ENCODE assay signal across 1 cellular context in the genomic region with DNA sequence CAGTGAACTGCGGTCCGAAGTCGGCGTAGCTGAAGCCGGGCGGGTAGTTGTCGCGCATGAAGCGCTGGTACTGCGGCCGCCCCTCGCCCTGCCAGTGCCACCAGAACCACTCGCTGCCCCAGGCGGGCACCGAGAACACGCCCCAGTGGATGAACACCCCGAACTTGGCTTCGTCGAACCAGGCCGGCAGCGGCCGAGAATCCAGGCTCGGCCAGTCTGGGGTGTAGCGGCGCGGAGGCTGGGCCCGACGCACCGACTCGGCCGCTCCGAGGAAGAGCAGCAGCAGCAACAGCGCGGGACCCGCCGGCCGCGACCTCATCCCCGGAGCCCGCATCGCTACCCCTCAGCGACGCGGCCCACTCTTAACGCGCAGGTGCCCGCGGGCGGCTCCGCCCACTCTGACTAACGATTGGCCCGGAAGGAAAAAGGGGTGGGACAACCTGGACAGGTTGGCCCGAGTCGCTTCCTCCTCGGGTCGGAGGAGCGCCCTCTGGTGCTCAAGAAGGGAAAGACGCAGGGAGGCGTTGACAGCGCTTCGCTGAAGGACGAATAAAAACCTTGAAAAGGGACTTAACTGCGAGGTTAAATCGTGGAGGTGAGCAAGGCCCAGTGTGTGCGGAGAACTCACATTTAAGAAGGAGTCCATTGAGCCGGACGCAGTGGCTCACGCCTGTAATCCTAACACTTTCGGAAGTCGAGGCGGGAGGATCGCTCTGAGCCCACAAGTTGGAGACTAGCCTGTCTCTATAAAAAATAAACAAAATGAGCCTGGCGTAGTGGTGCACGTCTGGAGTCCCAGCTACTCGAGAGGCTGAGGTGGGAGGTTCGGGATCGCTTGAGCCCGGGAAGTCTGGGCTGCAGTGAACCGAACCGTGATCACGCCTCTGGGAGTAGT.
TF ChIP-seq lines count a peak whose summit lies in the region.

A gene (minus strand): TSS at position 338 of the 895 bp plus-strand sequence. CDS start 4 bp downstream, at position 334.

TF ChIP-seq in SK-N-SH treated with all-trans-retinoic acid at 6 μM for 48 hours, 23 proteins besides CTCF, POLR2A, EP300 and RAD21 (continued from another document):
- TF ChIP-seq, protein P1, sequence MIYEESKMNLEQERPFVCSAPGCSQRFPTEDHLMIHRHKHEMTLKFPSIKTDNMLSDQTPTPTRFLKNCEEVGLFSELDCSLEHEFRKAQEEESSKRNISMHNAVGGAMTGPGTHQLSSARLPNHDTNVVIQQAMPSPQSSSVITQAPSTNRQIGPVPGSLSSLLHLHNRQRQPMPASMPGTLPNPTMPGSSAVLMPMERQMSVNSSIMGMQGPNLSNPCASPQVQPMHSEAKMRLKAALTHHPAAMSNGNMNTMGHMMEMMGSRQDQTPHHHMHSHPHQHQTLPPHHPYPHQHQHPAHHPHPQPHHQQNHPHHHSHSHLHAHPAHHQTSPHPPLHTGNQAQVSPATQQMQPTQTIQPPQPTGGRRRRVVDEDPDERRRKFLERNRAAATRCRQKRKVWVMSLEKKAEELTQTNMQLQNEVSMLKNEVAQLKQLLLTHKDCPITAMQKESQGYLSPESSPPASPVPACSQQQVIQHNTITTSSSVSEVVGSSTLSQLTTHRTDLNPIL (CRISPR knock-in tag; IDR thresholded peaks at IDR 0.05; ENCODE audit: low read depth), result no peak
